ENCODE assay signal across 8 cellular contexts in the genomic region with DNA sequence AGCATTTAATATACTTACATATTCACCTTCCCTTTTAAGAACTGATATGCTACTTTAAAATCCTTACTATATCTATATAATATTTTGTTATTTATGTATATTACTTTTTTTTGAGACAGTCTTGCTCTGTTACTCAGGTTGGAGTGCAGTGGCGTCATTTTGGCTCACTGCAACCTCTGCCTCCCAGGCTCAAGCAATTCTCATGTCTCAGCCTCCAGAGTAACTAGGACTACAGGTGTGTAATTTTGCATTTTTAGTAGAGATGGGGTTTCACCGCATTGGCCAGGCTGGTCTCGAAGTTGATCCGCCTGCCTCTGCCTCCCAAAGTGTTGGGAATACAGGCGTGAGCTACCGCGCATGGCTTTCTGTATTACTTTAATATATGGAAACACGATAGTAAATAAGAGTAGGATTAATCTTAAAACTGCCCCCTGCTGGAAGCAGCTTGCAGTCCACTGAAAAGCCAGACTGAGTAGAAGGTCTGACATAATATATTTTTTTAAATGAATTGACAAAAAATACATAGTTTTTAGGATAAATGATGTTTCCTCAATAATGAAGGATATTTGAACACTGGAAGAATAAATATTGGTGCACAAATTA. TPM values are rescaled to one million over a fixed set of nuclear protein-coding genes. Genes with fewer than 3 reads are reported as not detected.
DNase-seq lines count a peak whose midpoint lies in the region; ATAC-seq and TF ChIP-seq lines count a peak whose summit lies in the region.

No MANE protein-coding gene starts in this region.

- DNase-seq in COLO829 (ENCODE audit: low spot score) (peak; percentile 31), HT1080 (ENCODE audit: low read depth) (peak; percentile 11), fibroblast of lung (ENCODE audit: low read depth in 2 of 2) (peak in 1 of 2 donors; percentile 38), pons (ENCODE audit: low spot score) (no peak)
- DNase-seq in activated CD4-positive, alpha-beta T cell treated with anti-CD3 and anti-CD28 coated beads, Interleukin-2, amount 50 U/mL, for 1 hour, result peak; percentile 56
- DNase-seq in stimulated activated naive CD4-positive, alpha-beta T cell (lab: John Stamatoyannopoulos, UW), result peak; percentile 18 to 64 (median 34)

- no peak overlapping the region for H3K9ac ChIP-seq in fibroblast of lung (ENCODE audit: insufficient read depth, low read length)

- no peak overlapping the region for H3K4me3 ChIP-seq in fibroblast of lung (replicated peaks in 1 of 4; ENCODE audit: control extremely low read depth in 1 of 4, insufficient read depth in 1 of 4, low read depth in 3 of 4, low read length in 4 of 4)

- no peaks in the 10 kb centered on the region for H3K36me3 ChIP-seq in fibroblast of lung (ENCODE audit: control insufficient read depth, insufficient read depth, low read length)

- no peak overlapping the region for H3K4me2 ChIP-seq in fibroblast of lung (ENCODE audit: extremely low read depth, insufficient read depth, low read length)

- no peaks in the 10 kb centered on the region for H3K79me2 ChIP-seq in fibroblast of lung (ENCODE audit: control insufficient read depth, insufficient read depth, low read length)

- no peaks in the 10 kb centered on the region for H3K9me3 ChIP-seq in fibroblast of lung (ENCODE audit: control insufficient read depth, insufficient read depth, low read depth, low read length)

- no peaks in the 10 kb centered on the region for H3K27me3 ChIP-seq in fibroblast of lung (ENCODE audit: control insufficient read depth, insufficient read depth, low read length)

- no peak overlapping the region for H2AFZ ChIP-seq in fibroblast of lung (ENCODE audit: low read length)

- peak; percentile 49 to 62 for TF ChIP-seq CTCF in fibroblast of lung (conservative IDR thresholded peaks at IDR 0.05 in 1 of 2, IDR thresholded peaks at IDR 0.05 in 1 of 2; ENCODE audit: low read depth in 1 of 2, low read length in 2 of 2)

- H3K4me1 ChIP-seq in fibroblast of lung (ENCODE audit: control insufficient read depth, extremely low read depth, insufficient read depth, low read length), result no peaks in the 10 kb centered on the region

- H4K20me1 ChIP-seq in fibroblast of lung (ENCODE audit: control insufficient read depth, extremely low read depth, insufficient read depth, low read length), result no peaks in the 10 kb centered on the region

- H3K27ac ChIP-seq in fibroblast of lung (ENCODE audit: insufficient read depth, low read length), result no peak overlapping the region

- ATAC-seq in HG02642 (IDR thresholded peaks at IDR 0.05; ENCODE audit: poor library complexity, unreplicated experiment) (no peak), GM19397 (IDR thresholded peaks at IDR 0.05; ENCODE audit: unreplicated experiment) (no peak)

RNA-seq across cellular contexts. Expression of gene RCAN3, which starts 24.4 kb away (rescaled TPM):
- 6.5 and 8.8 TPM in 2 replicates for total RNA-seq in HT1080 (2014; rRNA removed; shearing (Covaris generic))
- polyA plus RNA-seq in HT1080 (2015; cell fraction: cytosol; rRNA removed), result 6.9 and 7.4 TPM in 2 replicates
- polyA plus RNA-seq in HT1080 (2015; cell fraction: nucleus; rRNA removed), result 4.0 and 4.8 TPM in 2 replicates
- total RNA-seq in fibroblast of lung, result 2.3 and 5.0 TPM in 2 replicates
- 12.9 and 17.3 TPM in 2 replicates for polyA plus RNA-seq in fibroblast of lung
- 5.9 and 9.2 TPM in 2 replicates for polyA plus RNA-seq in fibroblast of lung (2012)
- 4.0 and 13.0 TPM in 2 replicates for polyA minus RNA-seq in fibroblast of lung (ENCODE audit: low replicate concordance)

RNA-seq across cellular contexts. Expression of gene NCMAP, which starts 28.8 kb away (rescaled TPM):
- total RNA-seq in HT1080 (2014; rRNA removed; shearing (Covaris generic)), result not detected in 2 replicates
- not detected in 2 replicates for polyA plus RNA-seq in HT1080 (2015; cell fraction: cytosol; rRNA removed)
- not detected in 2 replicates for polyA plus RNA-seq in HT1080 (2015; cell fraction: nucleus; rRNA removed)
- total RNA-seq in fibroblast of lung, result not detected in 2 replicates
- not detected in 2 replicates for polyA plus RNA-seq in fibroblast of lung
- not detected in 2 replicates for polyA plus RNA-seq in fibroblast of lung (2012)
- polyA minus RNA-seq in fibroblast of lung (ENCODE audit: low replicate concordance), result not detected in 2 replicates
